In genomic region chr5:100535060-100536005, GRCh38 we compare ENCODE assay signal across 1 cellular context.
TF ChIP-seq lines count a peak whose summit lies in the region.

Gene FAM174A (plus strand): TSS chr5:100535374. CDS start chr5:100535531, 157 bp downstream.

TF ChIP-seq in K562, 482 proteins besides CTCF, POLR2A, EP300 and RAD21 (continued from another document and continues in another):
- TF ChIP-seq MAFK (IDR thresholded peaks at IDR 0.05; ENCODE audit: low read length) (no peak), ZBTB33 (CRISPR knock-in tag; IDR thresholded peaks at IDR 0.05) (no peak), JUND (IDR thresholded peaks at IDR 0.05; ENCODE audit: borderline replicate concordance, low read depth, low read length) (peak; percentile 50; the same call in 1 of the 2 replicates), JUND (tag; IDR thresholded peaks at IDR 0.05; ENCODE audit: borderline replicate concordance, low read depth, low read length) (peak; percentile 58; the same call in 1 of the 3 replicates), AFF4 (CRISPR knock-in tag; IDR thresholded peaks at IDR 0.05) (no peak), GTF3C2 (IDR thresholded peaks at IDR 0.05; ENCODE audit: borderline replicate concordance, extremely low read depth, insufficient read length) (no peak), BCLAF1 (IDR thresholded peaks at IDR 0.05; ENCODE audit: borderline replicate concordance in 1 of 2, control insufficient read depth in 1 of 2, low read depth in 2 of 2, low read length in 1 of 2) (no peak), SRSF1 (IDR thresholded peaks at IDR 0.05; ENCODE audit: low read depth, low read length) (no peak), SETDB1 (IDR thresholded peaks at IDR 0.05; ENCODE audit: low read length) (no peak), GTF2F1 (IDR thresholded peaks at IDR 0.05; ENCODE audit: low read depth, low read length) (no peak), IFI16 (CRISPR knock-in tag; IDR thresholded peaks at IDR 0.05) (no peak), HDAC2 (IDR thresholded peaks at IDR 0.05) (0 out of 2 replicates have a peak, but pooled peaks have one; percentile 68), SRF (CRISPR knock-in tag; IDR thresholded peaks at IDR 0.05) (no peak), ZBTB40 (IDR thresholded peaks at IDR 0.05) (peak; percentile 86), ZBTB40 (CRISPR knock-in tag; IDR thresholded peaks at IDR 0.05) (no peak), NR2C2 (CRISPR knock-in tag; IDR thresholded peaks at IDR 0.05) (no peak), NR2C2 (tag; IDR thresholded peaks at IDR 0.05) (no peak), TAF15 (IDR thresholded peaks at IDR 0.05; ENCODE audit: low read depth, low read length) (no peak), TAF7 (tag; IDR thresholded peaks at IDR 0.05) (no peak), ATF1 (CRISPR knock-in tag; IDR thresholded peaks at IDR 0.05) (peak; percentile 67), ATF1 (tag; IDR thresholded peaks at IDR 0.05) (peak; percentile 98), TEAD2 (tag; IDR thresholded peaks at IDR 0.05) (no peak), MLLT1 (IDR thresholded peaks at IDR 0.05) (no peak), TFE3 (CRISPR knock-in tag; IDR thresholded peaks at IDR 0.05) (no peak), SUPT5H (IDR thresholded peaks at IDR 0.05) (0 out of 2 replicates have a peak, but pooled peaks have one; percentile 42), PHB (CRISPR knock-in tag; IDR thresholded peaks at IDR 0.05) (no peak), LCOR (CRISPR knock-in tag; IDR thresholded peaks at IDR 0.05) (no peak), PHF21A (IDR thresholded peaks at IDR 0.05; ENCODE audit: borderline replicate concordance, low read depth) (no peak), U2AF1 (optimal IDR thresholded peaks at IDR 0.05; ENCODE audit: low read depth, low read length) (no peak), HLTF (IDR thresholded peaks at IDR 0.05) (no peak), SRSF7 (optimal IDR thresholded peaks at IDR 0.05; ENCODE audit: low read depth, low read length) (no peak), NFIC (IDR thresholded peaks at IDR 0.05) (no peak), TSC22D4 (tag; IDR thresholded peaks at IDR 0.05) (no peak), TOE1 (IDR thresholded peaks at IDR 0.05; ENCODE audit: borderline replicate concordance) (no peak), TOE1 (CRISPR knock-in tag; IDR thresholded peaks at IDR 0.05; ENCODE audit: borderline replicate concordance, low read depth) (no peak), HCFC1 (IDR thresholded peaks at IDR 0.05; ENCODE audit: low read depth, low read length) (peak; percentile 71)
